In genomic region chr10:16314259-16314658, GRCh38 we compare ENCODE assay signal across 21 cellular contexts.
A peak's percentile ranks its signal among the peaks of the same experiment; 100 is the strongest.
DNase-seq lines count a peak whose midpoint lies in the region; ATAC-seq, FAIRE-seq and TF ChIP-seq lines count a peak whose summit lies in the region.
"Had no signal": no experiment of that assay in that cellular context is flagged by ENCODE, and none has a peak within 500 bp of the region (broad histone marks: within the 10 kb centered on the region; RNA-seq: fewer than 3 reads in every experiment).

No MANE protein-coding gene starts in this region.

- no peaks in the 10 kb centered on the region for H3K36me3 ChIP-seq in left ventricle myocardium inferior
- H3K36me3 ChIP-seq in H7 (replicated peaks; ENCODE audit: control insufficient read depth, insufficient read depth, low read length): no peaks in the 10 kb centered on the region
- H3K36me3 ChIP-seq in H1 (ENCODE audit: control insufficient read depth in 2 of 4, insufficient read depth in 4 of 4, low read length in 3 of 4): no peaks in the 10 kb centered on the region; a peak in 2 of 8 replicates
- H3K36me3 ChIP-seq in upper lobe of right lung: no peaks in the 10 kb centered on the region
- no peaks in the 10 kb centered on the region for H3K36me3 ChIP-seq in CD4-positive, alpha-beta memory T cell (ENCODE audit: insufficient read depth, low read length)
- H3K36me3 ChIP-seq: adrenal gland, cardiac muscle cell, esophagus muscularis mucosa, MG63, pancreas, stomach, upper lobe of left lung had no signal

- H2AFZ ChIP-seq in H1 (ENCODE audit: low read length): no peak overlapping the region

- H2BK20ac ChIP-seq in H1 (ENCODE audit: low read length): no peak overlapping the region

- POLR2A ChIA-PET in H1 (lab: Charles Lee; ENCODE audit: partially characterized antibody): no interaction called here
- POLR2A ChIA-PET in CD4-positive, alpha-beta memory T cell (lab: Charles Lee; ENCODE audit: partially characterized antibody): no interaction called here
- POLR2A ChIA-PET in HEK293T (lab: Yijun Ruan, JAX): no interaction called here

- no peak overlapping the region for H3K4me3 ChIP-seq in left ventricle myocardium inferior
- H3K4me3 ChIP-seq in H7 (ENCODE audit: insufficient read depth, low read depth, low read length): no peak overlapping the region
- no peak overlapping the region for H3K4me3 ChIP-seq in H1 (ENCODE audit: extremely low read depth in 1 of 4, insufficient read depth in 2 of 4, low read depth in 3 of 4, low read length in 4 of 4)
- no peak overlapping the region for H3K4me3 ChIP-seq in upper lobe of right lung
- no peak overlapping the region for H3K4me3 ChIP-seq in CD4-positive, alpha-beta memory T cell (ENCODE audit: low read length in 2 of 2)
- H3K4me3 ChIP-seq: adrenal gland, cardiac muscle cell, esophagus muscularis mucosa, MG63, pancreas, stomach, upper lobe of left lung had no signal

- peak; percentile 75 to 80 for TF ChIP-seq RAD21 in H1 (IDR thresholded peaks at IDR 0.05 in 1 of 2, conservative IDR thresholded peaks at IDR 0.05 in 1 of 2; ENCODE audit: low read depth in 2 of 2, low read length in 2 of 2)

- DNase-seq in left ventricle myocardium inferior: no peak
- no peak for DNase-seq in cardiac septum (ENCODE audit: low spot score)
- DNase-seq in H7: peak; percentile 40
- DNase-seq in H1 (ENCODE audit: low read depth in 1 of 2, low spot score in 2 of 2): no peak
- no peak for DNase-seq in upper lobe of right lung
- no peak for DNase-seq in CD4-positive, alpha-beta memory T cell
- DNase-seq in HEK293T (ENCODE audit: extremely low spot score): no peak
- DNase-seq: adrenal gland; CD8-positive, alpha-beta T cell; MG63; NCI-H187; pancreas; SHP77 treated with DMSO at 0.1 percent for 48 hours; stimulated activated CD4-positive, alpha-beta T cell treated with anti-CD3 and anti-CD28 coated beads, Interleukin-2, amount 100 ng/mL, for 24 hours; stomach had no signal

- ATAC-seq in upper lobe of right lung (peak; percentile 16), GM21737 (IDR thresholded peaks at IDR 0.05; ENCODE audit: unreplicated experiment) (no peak)
- ATAC-seq: activated T-helper 17 cell treated with anti-CD3 and anti-CD28 coated beads, Interleukin-2, amount 50 U/mL, for 72 hours; CD8-positive, alpha-beta T cell; pancreas had no signal

- H3K4me1 ChIP-seq in left ventricle myocardium inferior (no peaks in the 10 kb centered on the region), H1 (replicated peaks in 1 of 4; ENCODE audit: control insufficient read depth in 3 of 4, insufficient read depth in 4 of 4, low read length in 3 of 4) (peaks cover 0 to 4% (median 0%) of the 10 kb centered on the region in 4 experiments; a peak in 2 of 7 replicates), upper lobe of right lung (no peaks in the 10 kb centered on the region)
- no peaks in the 10 kb centered on the region for H3K4me1 ChIP-seq in CD4-positive, alpha-beta memory T cell (ENCODE audit: insufficient read depth, low read length)
- H3K4me1 ChIP-seq: adrenal gland, esophagus muscularis mucosa, pancreas, stomach, upper lobe of left lung had no signal

- no peak overlapping the region for H3K27ac Mint-ChIP-seq in CD4-positive, alpha-beta memory T cell
- H3K27ac Mint-ChIP-seq: activated T-helper 17 cell treated with anti-CD3 and anti-CD28 coated beads, Interleukin-2, amount 50 U/mL, for 72 hours; CD8-positive, alpha-beta T cell had no signal

- no peak overlapping the region for H2BK15ac ChIP-seq in H1 (ENCODE audit: low read length)

- FAIRE-seq in H1 (lab: Jason Lieb, UNC): no peak
- FAIRE-seq: GM12892, pancreas had no signal

- no peak overlapping the region for H3K4me3 Mint-ChIP-seq in CD4-positive, alpha-beta memory T cell
- H3K4me3 Mint-ChIP-seq: activated T-helper 17 cell treated with anti-CD3 and anti-CD28 coated beads, Interleukin-2, amount 50 U/mL, for 72 hours; CD8-positive, alpha-beta T cell had no signal

- no peaks in the 10 kb centered on the region for H3K27me3 ChIP-seq in left ventricle myocardium inferior (ENCODE audit: low read depth)
- no peaks in the 10 kb centered on the region for H3K27me3 ChIP-seq in H7 (ENCODE audit: control insufficient read depth, insufficient read depth, low read length)
- no peaks in the 10 kb centered on the region for H3K27me3 ChIP-seq in H1 (replicated peaks in 1 of 4; ENCODE audit: control insufficient read depth in 3 of 4, extremely low read depth in 1 of 4, insufficient read depth in 3 of 4, low read length in 3 of 4)
- no peaks in the 10 kb centered on the region for H3K27me3 ChIP-seq in upper lobe of right lung
- H3K27me3 ChIP-seq in CD4-positive, alpha-beta memory T cell (ENCODE audit: insufficient read depth, low read length): no peaks in the 10 kb centered on the region
- H3K27me3 ChIP-seq: adrenal gland, cardiac muscle cell, esophagus muscularis mucosa, MG63, pancreas, stomach, upper lobe of left lung had no signal

- no peaks in the 10 kb centered on the region for H3K36me3 Mint-ChIP-seq in CD4-positive, alpha-beta memory T cell
- H3K36me3 Mint-ChIP-seq: CD8-positive, alpha-beta T cell had no signal

- no peaks in the 10 kb centered on the region for H4K20me1 ChIP-seq in H1 (replicated peaks in 1 of 2; ENCODE audit: control insufficient read depth in 1 of 2, insufficient read depth in 2 of 2, low read length in 2 of 2)

- H4K8ac ChIP-seq in H1 (ENCODE audit: extremely low read depth, insufficient read depth, low read length): no peak overlapping the region

- no peak overlapping the region for H3K4me2 ChIP-seq in H1 (ENCODE audit: insufficient read depth in 1 of 2, low read depth in 2 of 2, low read length in 2 of 2)

- H3K56ac ChIP-seq in H1 (replicated peaks; ENCODE audit: insufficient read length, low read depth, low read length): no peak overlapping the region

- H3K9me3 Mint-ChIP-seq in CD4-positive, alpha-beta memory T cell: peaks cover 2 to 11% (median 5%) of the 10 kb centered on the region in 8 donors

- no peak overlapping the region for H2AK5ac ChIP-seq in H1 (ENCODE audit: low read depth, low read length)

- CTCF ChIA-PET in H1 (lab: Charles Lee; ENCODE audit: partially characterized antibody): interaction anchor here (0.6 to 1.6 kb wide), 5 partner anchors 10 to 253 kb away, joined by 3 to 5 read pairs (median 3); no protein-coding TSS in a partner anchor
- CTCF ChIA-PET in CD4-positive, alpha-beta memory T cell (lab: Charles Lee; ENCODE audit: partially characterized antibody): no interaction called here
- CTCF ChIA-PET in HEK293T (lab: Yijun Ruan, JAX): no interaction called here

- H3K23ac ChIP-seq in H1 (ENCODE audit: insufficient read length): no peak overlapping the region

- H3K4ac ChIP-seq in H1 (replicated peaks; ENCODE audit: insufficient read length, low read depth, low read length): no peak overlapping the region

- no peak overlapping the region for H3K14ac ChIP-seq in H1 (ENCODE audit: insufficient read length)

- no peak overlapping the region for H3K18ac ChIP-seq in H1 (ENCODE audit: extremely low read depth, low read length)

- no peak overlapping the region for H3K9ac ChIP-seq in H1 (replicated peaks in 1 of 4; ENCODE audit: extremely low read depth in 1 of 4, low read depth in 3 of 4, low read length in 3 of 4)

- no peaks in the 10 kb centered on the region for H3K23me2 ChIP-seq in H1 (ENCODE audit: low read depth, low read length)

- no peak for TF ChIP-seq EP300 in H1 (IDR thresholded peaks at IDR 0.05; ENCODE audit: borderline replicate concordance in 1 of 2, low read depth in 2 of 2, low read length in 2 of 2)

- no peaks in the 10 kb centered on the region for H3K4me1 Mint-ChIP-seq in CD4-positive, alpha-beta memory T cell
- H3K4me1 Mint-ChIP-seq: activated T-helper 17 cell treated with anti-CD3 and anti-CD28 coated beads, Interleukin-2, amount 50 U/mL, for 72 hours had no signal

- TF ChIP-seq POLR2A in H1 (IDR thresholded peaks at IDR 0.05; ENCODE audit: control extremely low read depth in 1 of 2, low read depth in 2 of 2, low read length in 2 of 2): no peak

- no peak overlapping the region for H2BK12ac ChIP-seq in H1 (ENCODE audit: low read depth, low read length)

- H2BK120ac ChIP-seq in H1 (replicated peaks; ENCODE audit: low read depth, low read length): no peak overlapping the region

- H4K5ac ChIP-seq in H1 (ENCODE audit: insufficient read length, low read depth, low read length): no peak overlapping the region

- no peak overlapping the region for H4K91ac ChIP-seq in H1 (replicated peaks; ENCODE audit: insufficient read length, low read length)

- intact Hi-C loops in left ventricle myocardium inferior (cut with micrococcal nuclease): no loop called here
- intact Hi-C loops in cardiac septum (cut with DNase I): no loop called here
- intact Hi-C loops in upper lobe of right lung (cut with DNase I): no loop called here
- intact Hi-C loops in CD4-positive, alpha-beta memory T cell (cut with micrococcal nuclease): no loop called here

- H3K79me1 ChIP-seq in H1 (ENCODE audit: low read depth, low read length): no peaks in the 10 kb centered on the region

- H3K9me3 ChIP-seq in left ventricle myocardium inferior (replicated peaks) (peaks cover 23% of the 10 kb centered on the region), H1 (ENCODE audit: insufficient read depth in 2 of 2, low read depth in 1 of 2, low read length in 1 of 2) (no peaks in the 10 kb centered on the region), upper lobe of right lung (peaks cover 6% of the 10 kb centered on the region)
- H3K9me3 ChIP-seq in CD4-positive, alpha-beta memory T cell (ENCODE audit: control insufficient read depth in 1 of 2, low read length in 2 of 2): no peaks in the 10 kb centered on the region
- H3K9me3 ChIP-seq: adrenal gland, pancreas, upper lobe of left lung had no signal

- H3K27ac ChIP-seq in left ventricle myocardium inferior (replicated peaks) (no peak overlapping the region), H1 (ENCODE audit: low read depth, low read length) (no peak overlapping the region), upper lobe of right lung (no peak overlapping the region)
- H3K27ac ChIP-seq in CD4-positive, alpha-beta memory T cell (ENCODE audit: low read depth, low read length): no peak overlapping the region
- H3K27ac ChIP-seq: adrenal gland, cardiac muscle cell, esophagus muscularis mucosa, pancreas, stomach, upper lobe of left lung had no signal

- no peaks in the 10 kb centered on the region for H3K79me2 ChIP-seq in H1 (ENCODE audit: control insufficient read depth in 1 of 2, insufficient read depth in 2 of 2, low read length in 2 of 2)

- H2BK5ac ChIP-seq in H1 (ENCODE audit: low read depth, low read length): no peak overlapping the region

- peak; percentile 20 for TF ChIP-seq CTCF in left ventricle myocardium inferior (IDR thresholded peaks at IDR 0.05; ENCODE audit: borderline replicate concordance)
- peak; percentile 36 to 51 (median 38) for TF ChIP-seq CTCF in H1 (IDR thresholded peaks at IDR 0.05; ENCODE audit: control extremely low read depth in 1 of 3, insufficient read depth in 1 of 3, low read depth in 1 of 3, low read length in 3 of 3)
- no peak for TF ChIP-seq CTCF in upper lobe of right lung (IDR thresholded peaks at IDR 0.05)

- H3K27me3 Mint-ChIP-seq in CD4-positive, alpha-beta memory T cell: no peaks in the 10 kb centered on the region
- H3K27me3 Mint-ChIP-seq: activated T-helper 17 cell treated with anti-CD3 and anti-CD28 coated beads, Interleukin-2, amount 50 U/mL, for 72 hours had no signal

TF ChIP-seq in H1, 55 proteins besides CTCF, POLR2A, EP300 and RAD21 (continues in another document):
- no peak for TF ChIP-seq NANOG (IDR thresholded peaks at IDR 0.05; ENCODE audit: insufficient read depth, low read depth, low read length, poor library complexity, severe bottlenecking)

TF ChIP-seq in HEK293T, 16 proteins besides CTCF, POLR2A, EP300 and RAD21 (continues in another document):
- TF ChIP-seq TARDBP (IDR thresholded peaks at IDR 0.05): no peak
